In the genomic region with DNA sequence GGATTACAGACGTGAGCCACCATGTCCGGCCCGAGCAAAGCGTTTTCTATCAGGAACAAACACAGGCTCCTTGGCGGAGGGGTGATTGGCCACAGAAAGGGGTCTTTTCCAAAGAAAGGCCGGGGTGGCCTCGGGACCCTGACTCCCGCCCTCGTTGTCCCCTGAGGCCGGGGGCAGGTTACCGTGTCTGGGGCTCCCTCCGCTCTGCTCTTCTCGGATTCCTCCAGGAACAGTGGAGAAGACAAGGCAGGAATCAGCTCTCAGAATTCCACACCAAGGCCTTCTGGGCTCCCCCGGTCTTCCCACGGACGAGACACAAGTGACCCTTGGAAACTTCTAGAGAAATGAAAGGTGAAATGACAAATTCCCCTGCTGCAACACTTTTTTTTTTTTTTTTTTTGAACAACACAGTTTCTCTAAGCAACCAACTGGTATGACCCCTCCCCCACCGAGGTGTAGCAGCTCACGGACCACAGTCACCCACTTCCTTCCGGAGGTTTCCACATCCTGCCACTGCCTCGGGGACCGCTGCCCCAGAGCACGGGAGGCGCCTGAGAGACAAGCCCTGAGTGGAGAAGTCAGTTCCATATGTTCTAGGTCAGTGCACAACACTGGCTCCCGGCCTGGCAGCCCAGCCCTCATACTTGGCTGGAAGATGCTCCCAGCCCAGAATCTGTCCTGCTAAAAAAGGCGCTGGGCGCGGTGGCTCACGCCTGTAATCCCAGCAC, we compare ENCODE assay signal across 8 cellular contexts. TPM values are rescaled to one million over a fixed set of nuclear protein-coding genes. Genes with fewer than 3 reads are reported as not detected.
DNase-seq lines count a peak whose midpoint lies in the region; ATAC-seq and TF ChIP-seq lines count a peak whose summit lies in the region.

No MANE protein-coding gene starts in this region.

- peaks cover 0 to 37% of the 10 kb centered on the region in 2 donors for H3K4me1 ChIP-seq in adrenal gland (replicated peaks in 1 of 2)
- peaks cover 78% of the 10 kb centered on the region for H3K4me1 ChIP-seq in lower lobe of right lung

- H3K27ac Mint-ChIP-seq in Calu3 (ENCODE audit: unreplicated experiment), result no peak overlapping the region

- 64 to 77% (median 70%) methylated on average over 20 to 28 of the region's 28 CpGs for WGBS in adrenal gland, 4 donors

- TF ChIP-seq CTCF in GM12865 (IDR thresholded peaks at IDR 0.05; ENCODE audit: insufficient read depth, low read depth, low read length, missing control alignments), result no peak
- no peak for TF ChIP-seq CTCF in adrenal gland (IDR thresholded peaks at IDR 0.05)
- TF ChIP-seq CTCF in lower lobe of right lung (IDR thresholded peaks at IDR 0.05), result no peak
- TF ChIP-seq CTCF in Calu3 (IDR thresholded peaks at IDR 0.05; ENCODE audit: unreplicated experiment), result no peak

- DNase-seq in GM12865 (ENCODE audit: low read depth) (peak; percentile 99), T-helper 2 cell (peak; percentile 73 to 100 (median 89)), adrenal gland (peak in 6 of 7 donors; percentile 57 to 83 (median 70)), lower lobe of right lung (peak; percentile 91), NCI-H1436 (lab: John Stamatoyannopoulos, UW) (no peak), Calu3 (no peak)
- DNase-seq in stimulated activated CD8-positive, alpha-beta memory T cell treated with anti-CD3 and anti-CD28 coated beads, Interleukin-4, amount 100 ng/mL, for 48 hours, result peak; percentile 94

- no peaks in the 10 kb centered on the region for H3K9me3 Mint-ChIP-seq in Calu3 (ENCODE audit: low read depth, unreplicated experiment)

- CTCF ChIA-PET in Calu3 (lab: Charles Lee), result interaction anchor here (0.7 kb wide), 1 partner anchor 71 kb away, joined by 3 read pairs; no protein-coding TSS in a partner anchor

- H3K36me3 ChIP-seq in adrenal gland (replicated peaks in 1 of 2) (peaks cover 0 to 5% of the 10 kb centered on the region in 2 donors), lower lobe of right lung (peaks cover 50% of the 10 kb centered on the region)

- no peak for TF ChIP-seq POLR2A in adrenal gland (IDR thresholded peaks at IDR 0.05)

- no peaks in the 10 kb centered on the region for H3K9me3 ChIP-seq in adrenal gland (replicated peaks in 1 of 3)
- no peaks in the 10 kb centered on the region for H3K9me3 ChIP-seq in lower lobe of right lung

- H3K27me3 Mint-ChIP-seq in Calu3 (ENCODE audit: unreplicated experiment), result no peaks in the 10 kb centered on the region

- no TSS peak for BruUV-seq in Calu3 (replicated peaks; lab: Mats Ljungman, UMichigan)

- no peaks in the 10 kb centered on the region for H3K27me3 ChIP-seq in adrenal gland
- H3K27me3 ChIP-seq in lower lobe of right lung (ENCODE audit: low read depth), result no peaks in the 10 kb centered on the region

- H3K4me3 ChIP-seq in GM12865 (ENCODE audit: low read depth, low read length) (peak overlapping the region; percentile 97), adrenal gland (no peak overlapping the region), lower lobe of right lung (peak overlapping the region; percentile 52)

- H3K4me1 Mint-ChIP-seq in Calu3 (ENCODE audit: low read depth, unreplicated experiment), result peaks cover 8% of the 10 kb centered on the region

- intact Hi-C loops in adrenal gland (cut with DNase I), result no loop called here
- intact Hi-C loops in lower lobe of right lung (cut with DNase I), result no loop called here
- intact Hi-C loops in Calu3 (cut with micrococcal nuclease; ENCODE audit: unreplicated experiment), result no loop called here

- no peak overlapping the region for H3K4me3 Mint-ChIP-seq in Calu3 (ENCODE audit: low read depth, unreplicated experiment)

- H3K36me3 Mint-ChIP-seq in Calu3 (ENCODE audit: insufficient read depth, unreplicated experiment), result peaks cover 23% of the 10 kb centered on the region

- peak; percentile 35 for ATAC-seq in HG03045 (IDR thresholded peaks at IDR 0.05; ENCODE audit: unreplicated experiment)
- peak; percentile 72 to 85 for ATAC-seq in lower lobe of right lung

- peak overlapping the region in 3 of 5 donors; percentile 31 to 70 (median 44) for H3K27ac ChIP-seq in adrenal gland
- peak overlapping the region; percentile 78 for H3K27ac ChIP-seq in lower lobe of right lung

RNA-seq across cellular contexts. Expression of gene MOB3A, which starts 11.0 kb away (rescaled TPM):
- total RNA-seq in adrenal gland (10 to 100 TPM; 25.5 to 54.0 (median 45.2) TPM), lower lobe of right lung (69.2 TPM), Calu3 (2022) (13.7 and 15.8 TPM in 2 replicates)
- 10 to 100 TPM; 13.6 to 22.4 (median 16.0) TPM for polyA plus RNA-seq in adrenal gland

RNA-seq across cellular contexts. Expression of gene IZUMO4, which starts 11.6 kb away (rescaled TPM):
- total RNA-seq in adrenal gland (1 to 10 TPM in 6 of 8 donors, under 1 TPM in 2; 0.69 to 8.7 (median 2.1) TPM), lower lobe of right lung (7.4 TPM), Calu3 (2022) (2.7 and 2.8 TPM in 2 replicates)
- polyA plus RNA-seq in adrenal gland, result 10 to 100 TPM in 2 of 3 donors, 1 to 10 TPM in 1; 2.6 to 24.6 (median 17.4) TPM

RNA-seq across cellular contexts. Expression of gene MKNK2, which starts 34.1 kb away (rescaled TPM):
- total RNA-seq in adrenal gland, result 100 to 1,000 TPM; 106 to 440 (median 171) TPM
- polyA plus RNA-seq in adrenal gland, result 100 to 1,000 TPM in 2 of 3 donors, 10 to 100 TPM in 1; 30.4 to 238 (median 140) TPM
- total RNA-seq in lower lobe of right lung, result 268 TPM
- 96.0 and 99.7 TPM in 2 replicates for total RNA-seq in Calu3 (2022)

Comparison
In these comparisons a context has a peak if more than half of its experiments do, and no peak if none do; other contexts are left out.
1. DNase-seq: peak in GM12865 (single experiment), T-helper 2 cell (5 of 5), adrenal gland (6 of 7), lower lobe of right lung (single experiment) and stimulated activated CD8-positive, alpha-beta memory T cell treated with anti-CD3 and anti-CD28 coated beads, Interleukin-4, amount 100 ng/mL, for 48 hours (single experiment); none in NCI-H1436 (single experiment) and Calu3 (single experiment).
2. H3K4me3 ChIP-seq: peak in GM12865 (single experiment) and lower lobe of right lung (single experiment); none in adrenal gland (0 of 4).